13 cellular contexts compared by ENCODE assay signal in genomic region chr9:136926154-136926704, GRCh38. TPM values are rescaled to one million over a fixed set of nuclear protein-coding genes. Genes with fewer than 3 reads are reported as not detected.
DNase-seq lines count a peak whose midpoint lies in the region; ATAC-seq and TF ChIP-seq lines count a peak whose summit lies in the region.
"Had no signal": no experiment of that assay in that cellular context is flagged by ENCODE, and none has a peak within 500 bp of the region (broad histone marks: within the 10 kb centered on the region; RNA-seq: fewer than 3 reads in every experiment).

No MANE protein-coding gene starts in this region.

- CTCF ChIA-PET in activated CD8-positive, alpha-beta memory T cell treated with anti-CD3 and anti-CD28 coated beads, Interleukin-2, amount 10 ng/mL, durations not matched to agents 7 days and 5 days (lab: Charles Lee): interaction anchor here (0.6 to 1.1 kb wide), 6 partner anchors 18 to 141 kb away, joined by 3 to 5 read pairs (median 3); partner anchors contain the start of genes AJM1 and FBXW5

- H3K9me3 Mint-ChIP-seq in activated CD8-positive, alpha-beta memory T cell treated with anti-CD3 and anti-CD28 coated beads, Interleukin-2, amount 10 ng/mL, durations not matched to agents 7 days and 5 days (ENCODE audit: low read depth): no peaks in the 10 kb centered on the region
- H3K9me3 Mint-ChIP-seq in endodermal cell: no peaks in the 10 kb centered on the region
- H3K9me3 Mint-ChIP-seq: activated naive CD4-positive, alpha-beta T cell treated with anti-CD3 and anti-CD28 coated beads, Interleukin-2, amount 50 U/mL, for 24 hours had no signal

- no peak for TF ChIP-seq POLR2A in tibial nerve (IDR thresholded peaks at IDR 0.05)

- no peak for DNase-seq in activated CD8-positive, alpha-beta memory T cell treated with anti-CD3 and anti-CD28 coated beads, Interleukin-2, amount 10 ng/mL, durations not matched to agents 7 days and 5 days
- DNase-seq in activated CD8-positive, alpha-beta memory T cell treated with anti-CD3 and anti-CD28 coated beads, Interleukin-2, amount 50 U/mL, for 4 hours: no peak
- DNase-seq in endodermal cell (no peak), tibial artery (no peak), tibial nerve (ENCODE audit: low spot score in 2 of 2) (no peak), putamen (ENCODE audit: low spot score) (no peak)
- DNase-seq: 8988T, NCI-H1436 treated with DMSO at 0.1 percent for 48 hours, NCI-H524, occipital lobe had no signal

- ATAC-seq in activated CD8-positive, alpha-beta memory T cell treated with anti-CD3 and anti-CD28 coated beads, Interleukin-2, amount 10 ng/mL, durations not matched to agents 7 days and 5 days: peak; percentile 23

- TF ChIP-seq EP300 in tibial nerve (IDR thresholded peaks at IDR 0.05): no peak

- H3K4me3 Mint-ChIP-seq in activated CD8-positive, alpha-beta memory T cell treated with anti-CD3 and anti-CD28 coated beads, Interleukin-2, amount 10 ng/mL, durations not matched to agents 7 days and 5 days: no peak overlapping the region
- H3K4me3 Mint-ChIP-seq in endodermal cell: no peak overlapping the region
- H3K4me3 Mint-ChIP-seq: activated naive CD4-positive, alpha-beta T cell treated with anti-CD3 and anti-CD28 coated beads, Interleukin-2, amount 50 U/mL, for 24 hours had no signal

- peaks cover 46% of the 10 kb centered on the region for H3K36me3 ChIP-seq in endodermal cell (ENCODE audit: control insufficient read depth, insufficient read depth, low read length)
- peaks cover 0 to 34% (median 8%) of the 10 kb centered on the region in 3 donors for H3K36me3 ChIP-seq in tibial artery
- peaks cover 0 to 38% (median 13%) of the 10 kb centered on the region in 3 donors for H3K36me3 ChIP-seq in tibial nerve

- H3K27me3 ChIP-seq in endodermal cell (ENCODE audit: control insufficient read depth, insufficient read depth, low read length, poor library complexity, severe bottlenecking) (no peaks in the 10 kb centered on the region), tibial artery (no peaks in the 10 kb centered on the region), tibial nerve (no peaks in the 10 kb centered on the region)

- intact Hi-C loops in tibial artery (cut with DNase I; ENCODE audit: low total_unique reads): no loop called here

- H3K4me3 ChIP-seq in endodermal cell (ENCODE audit: low read length): no peak overlapping the region
- no peak overlapping the region for H3K4me3 ChIP-seq in tibial artery
- no peak overlapping the region for H3K4me3 ChIP-seq in tibial nerve

- no peaks in the 10 kb centered on the region for H3K4me1 ChIP-seq in endodermal cell (ENCODE audit: control insufficient read depth, insufficient read depth, low read length)
- peaks cover 0 to 80% (median 52%) of the 10 kb centered on the region in 4 donors for H3K4me1 ChIP-seq in tibial artery
- peaks cover 0 to 13% (median 2%) of the 10 kb centered on the region in 4 donors for H3K4me1 ChIP-seq in tibial nerve

- TF ChIP-seq CTCF in endodermal cell (conservative IDR thresholded peaks at IDR 0.05) (peak; percentile 2), tibial artery (IDR thresholded peaks at IDR 0.05) (no peak), tibial nerve (IDR thresholded peaks at IDR 0.05) (no peak)

- peaks cover 2% of the 10 kb centered on the region for H3K4me1 Mint-ChIP-seq in activated CD8-positive, alpha-beta memory T cell treated with anti-CD3 and anti-CD28 coated beads, Interleukin-2, amount 10 ng/mL, durations not matched to agents 7 days and 5 days
- no peaks in the 10 kb centered on the region for H3K4me1 Mint-ChIP-seq in endodermal cell
- H3K4me1 Mint-ChIP-seq: activated naive CD4-positive, alpha-beta T cell treated with anti-CD3 and anti-CD28 coated beads, Interleukin-2, amount 50 U/mL, for 24 hours had no signal

- H3K9me3 ChIP-seq in endodermal cell (ENCODE audit: control insufficient read depth, low read length) (no peaks in the 10 kb centered on the region), tibial artery (no peaks in the 10 kb centered on the region), tibial nerve (no peaks in the 10 kb centered on the region)

- no peak overlapping the region for H3K27ac Mint-ChIP-seq in activated CD8-positive, alpha-beta memory T cell treated with anti-CD3 and anti-CD28 coated beads, Interleukin-2, amount 10 ng/mL, durations not matched to agents 7 days and 5 days
- H3K27ac Mint-ChIP-seq in endodermal cell: no peak overlapping the region

- no peak overlapping the region for H3K27ac ChIP-seq in endodermal cell (ENCODE audit: low read depth, low read length)
- peak overlapping the region; percentile 66 to 92 for H3K27ac ChIP-seq in tibial artery
- H3K27ac ChIP-seq in tibial nerve: no peak overlapping the region

- H3K27me3 Mint-ChIP-seq in activated CD8-positive, alpha-beta memory T cell treated with anti-CD3 and anti-CD28 coated beads, Interleukin-2, amount 10 ng/mL, durations not matched to agents 7 days and 5 days: no peaks in the 10 kb centered on the region
- no peaks in the 10 kb centered on the region for H3K27me3 Mint-ChIP-seq in endodermal cell (ENCODE audit: insufficient read depth)
- H3K27me3 Mint-ChIP-seq: activated naive CD4-positive, alpha-beta T cell treated with anti-CD3 and anti-CD28 coated beads, Interleukin-2, amount 50 U/mL, for 24 hours had no signal

- H3K36me3 Mint-ChIP-seq in activated CD8-positive, alpha-beta memory T cell treated with anti-CD3 and anti-CD28 coated beads, Interleukin-2, amount 10 ng/mL, durations not matched to agents 7 days and 5 days: peaks cover 32% of the 10 kb centered on the region
- H3K36me3 Mint-ChIP-seq in endodermal cell (ENCODE audit: low read depth): peaks cover 35% of the 10 kb centered on the region

- WGBS in endodermal cell (ENCODE audit: insufficient coverage in 1 of 2, insufficient read length in 1 of 2), 2 experiments: 91 to 93% methylated on average over 7 to 9 of the region's 9 CpGs
- 81 to 87% methylated on average over 8 to 9 of the region's 9 CpGs for WGBS in tibial nerve, 2 donors

- H3K9ac ChIP-seq in endodermal cell (ENCODE audit: extremely low read depth, low read length, poor library complexity, severe bottlenecking): no peak overlapping the region

RNA-seq across cellular contexts. Expression of gene FBXW5, which starts 18.3 kb away (rescaled TPM):
- total RNA-seq in activated CD8-positive, alpha-beta memory T cell treated with anti-CD3 and anti-CD28 coated beads, Interleukin-2, amount 10 ng/mL, durations not matched to agents 7 days and 5 days: 100 to 1,000 TPM; 106 to 107 TPM
- total RNA-seq in endodermal cell (10 to 100 TPM; 64.2 to 76.5 TPM), tibial nerve (100 to 1,000 TPM; 138 to 227 (median 193) TPM)
- 50.4 TPM for polyA plus RNA-seq in endodermal cell (2013, experiment 1 of 2)
- 46.9 TPM for polyA plus RNA-seq in endodermal cell (2013, experiment 2 of 2)

RNA-seq across cellular contexts. Expression of gene C8G, which starts 18.8 kb away (rescaled TPM):
- 1 to 10 TPM in 1 of 2 experiments, not detected in 1; 1.7 TPM for total RNA-seq in activated CD8-positive, alpha-beta memory T cell treated with anti-CD3 and anti-CD28 coated beads, Interleukin-2, amount 10 ng/mL, durations not matched to agents 7 days and 5 days
- total RNA-seq in endodermal cell (1 to 10 TPM; 1.2 to 1.6 TPM), tibial nerve (1 to 10 TPM in 2 of 4 donors, not detected in 2; 3.3 to 5.1 TPM)
- not detected for polyA plus RNA-seq in endodermal cell (2013, experiment 1 of 2)
- polyA plus RNA-seq in endodermal cell (2013, experiment 2 of 2): not detected
- total RNA-seq: occipital lobe, RPMI7951 had no signal

RNA-seq across cellular contexts. Expression of gene LCN12, which starts 25.8 kb away (rescaled TPM):
- total RNA-seq in activated CD8-positive, alpha-beta memory T cell treated with anti-CD3 and anti-CD28 coated beads, Interleukin-2, amount 10 ng/mL, durations not matched to agents 7 days and 5 days: 1 to 10 TPM in 1 of 2 experiments, under 1 TPM in 1; 0.68 to 1.2 TPM
- total RNA-seq in endodermal cell (1 to 10 TPM; 2.1 to 4.4 TPM), tibial nerve (10 to 100 TPM in 2 of 4 donors, 1 to 10 TPM in 2; 2.4 to 16.8 (median 7.8) TPM)
- 0.85 TPM for polyA plus RNA-seq in endodermal cell (2013, experiment 1 of 2)
- polyA plus RNA-seq in endodermal cell (2013, experiment 2 of 2): 0.41 TPM
- total RNA-seq: occipital lobe, RPMI7951 had no signal

RNA-seq across cellular contexts. Expression of gene TRAF2, which starts 39.9 kb away (rescaled TPM):
- total RNA-seq in activated CD8-positive, alpha-beta memory T cell treated with anti-CD3 and anti-CD28 coated beads, Interleukin-2, amount 10 ng/mL, durations not matched to agents 7 days and 5 days: 10 to 100 TPM; 58.4 to 67.6 TPM
- total RNA-seq in endodermal cell (10 to 100 TPM; 45.9 to 55.1 TPM), tibial nerve (10 to 100 TPM in 3 of 4 donors, 1 to 10 TPM in 1; 5.0 to 10.8 (median 10.6) TPM)
- 20.1 TPM for polyA plus RNA-seq in endodermal cell (2013, experiment 1 of 2)
- 20.4 TPM for polyA plus RNA-seq in endodermal cell (2013, experiment 2 of 2)

RNA-seq across cellular contexts. Expression of gene PTGDS, which starts 51.1 kb away (rescaled TPM):
- total RNA-seq in activated CD8-positive, alpha-beta memory T cell treated with anti-CD3 and anti-CD28 coated beads, Interleukin-2, amount 10 ng/mL, durations not matched to agents 7 days and 5 days: 1 to 10 TPM; 1.2 to 3.2 TPM
- total RNA-seq in endodermal cell (10 to 100 TPM; 13.8 to 22.1 TPM), tibial nerve (1,000 to 10,000 TPM; 1,059 to 8,972 (median 6,550) TPM)
- 2.4 TPM for polyA plus RNA-seq in endodermal cell (2013, experiment 1 of 2)
- 2.3 TPM for polyA plus RNA-seq in endodermal cell (2013, experiment 2 of 2)
- total RNA-seq: activated CD8-positive, alpha-beta memory T cell treated with anti-CD3 and anti-CD28 coated beads for 36 hours had no signal

Comparison
In these comparisons a context has a peak if more than half of its experiments do, and no peak if none do; other contexts are left out.
1. H3K27ac ChIP-seq: peak in tibial artery (2 of 2); none in endodermal cell (single experiment) and tibial nerve (0 of 4).